1 cellular context compared by ENCODE assay signal in genomic region chr18:25463726-25464125, GRCh38.
TF ChIP-seq lines count a peak whose summit lies in the region.

No MANE protein-coding gene starts in this region.

TF ChIP-seq in HEK293, 187 proteins besides CTCF, POLR2A, EP300 and RAD21 (continued from another document):
- no peak for TF ChIP-seq ZNF280D (tag by site-specific recombination; IDR thresholded peaks at IDR 0.05)
- no peak for TF ChIP-seq ZNF791 (tag by site-specific recombination; IDR thresholded peaks at IDR 0.05)
- no peak for TF ChIP-seq KLF7 (tag by site-specific recombination; IDR thresholded peaks at IDR 0.05; ENCODE audit: borderline replicate concordance)
